In the genomic region with DNA sequence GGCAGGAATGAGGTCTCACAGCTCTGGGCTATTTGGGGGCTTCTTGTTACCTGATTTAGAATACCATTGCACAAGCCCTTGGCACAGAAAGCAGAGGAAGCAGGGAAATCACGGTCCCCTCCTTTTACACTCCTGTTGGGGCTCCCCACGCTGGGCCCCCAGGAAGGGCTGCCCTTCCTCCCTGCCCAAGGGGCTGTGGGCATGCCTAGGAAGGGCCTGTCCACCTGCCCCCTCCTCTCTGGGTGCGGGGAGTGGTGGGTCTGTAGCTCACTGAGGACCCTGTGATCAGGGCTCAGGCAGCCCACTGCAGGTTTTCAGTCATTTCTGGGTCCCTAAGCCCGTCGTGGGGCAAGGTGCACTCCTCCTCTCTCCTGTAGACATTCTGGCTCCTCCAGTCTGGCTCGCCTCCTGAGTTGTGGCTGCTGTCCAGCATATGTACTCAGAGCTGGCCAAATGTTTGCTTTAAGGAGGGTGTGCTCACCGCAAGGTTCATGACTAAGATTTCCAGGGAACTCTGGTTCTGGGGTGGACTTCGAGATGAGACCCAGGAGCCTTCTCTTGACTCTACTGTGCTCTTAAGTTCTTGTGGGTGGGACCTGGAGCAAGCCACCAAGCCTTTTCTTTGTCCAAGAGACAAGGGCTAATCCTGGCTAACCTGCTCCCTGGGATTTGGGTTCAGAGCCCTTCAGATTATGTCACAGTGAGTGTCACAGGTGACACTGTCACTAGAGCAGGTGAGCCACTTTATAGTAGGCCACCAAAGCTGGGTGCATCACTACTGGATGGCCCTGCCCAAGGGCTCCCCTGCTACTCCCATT, we compare ENCODE assay signal across 8 cellular contexts. TPM values are rescaled to one million over a fixed set of nuclear protein-coding genes. Genes with fewer than 3 reads are reported as not detected.
DNase-seq lines count a peak whose midpoint lies in the region; TF ChIP-seq lines count a peak whose summit lies in the region.

No MANE protein-coding gene starts in this region.

- peak overlapping the region; percentile 65 to 72 for H3K9ac ChIP-seq in colonic mucosa (ENCODE audit: low read depth in 2 of 2, low read length in 2 of 2)
- H3K9ac ChIP-seq in mucosa of rectum (ENCODE audit: low read depth in 1 of 2, low read length in 2 of 2), result peak overlapping the region in 1 of 2 donors; percentile 57

- no peaks in the 10 kb centered on the region for H3K36me3 ChIP-seq in colonic mucosa
- peaks cover 15 to 17% of the 10 kb centered on the region in 2 donors for H3K36me3 ChIP-seq in mucosa of rectum (ENCODE audit: control insufficient read depth in 2 of 2, insufficient read depth in 2 of 2, low read length in 2 of 2)

- H3K4me1 ChIP-seq in colonic mucosa, result peaks cover 16% of the 10 kb centered on the region
- peaks cover 24 to 33% of the 10 kb centered on the region in 2 donors for H3K4me1 ChIP-seq in mucosa of rectum (ENCODE audit: control insufficient read depth in 2 of 2, insufficient read depth in 2 of 2, low read length in 2 of 2)

- H3K27ac ChIP-seq in colonic mucosa (peak overlapping the region; percentile 66), mucosa of rectum (ENCODE audit: low read depth in 2 of 2, low read length in 2 of 2) (peak overlapping the region; percentile 82 to 88)

- intact Hi-C loops in colonic mucosa (cut with DNase I), result no loop called here

- H3K27me3 ChIP-seq in colonic mucosa (no peaks in the 10 kb centered on the region), mucosa of rectum (ENCODE audit: control insufficient read depth in 2 of 2, insufficient read depth in 2 of 2, low read length in 2 of 2) (no peaks in the 10 kb centered on the region)

- H3K9me3 ChIP-seq in colonic mucosa (no peaks in the 10 kb centered on the region), mucosa of rectum (ENCODE audit: control insufficient read depth in 2 of 2, low read length in 2 of 2) (no peaks in the 10 kb centered on the region)

- TF ChIP-seq CTCF in AG04449 (IDR thresholded peaks at IDR 0.05; ENCODE audit: insufficient read depth, low read length, missing control alignments) (no peak), LNCaP clone FGC (IDR thresholded peaks at IDR 0.05; ENCODE audit: control insufficient read depth, extremely low read depth, insufficient read depth) (no peak), colonic mucosa (IDR thresholded peaks at IDR 0.05) (no peak)

- DNase-seq in AG04449 (ENCODE audit: low read depth, low spot score) (peak; percentile 44), LNCaP clone FGC (ENCODE audit: low read depth) (peak; percentile 92), colonic mucosa (peak; percentile 88), middle frontal gyrus (ENCODE audit: extremely low spot score, low spot score) (no peak), NOMO-1 treated with dmso at 0.1 percent for 144 hours (lab: John Stamatoyannopoulos, UW; ENCODE audit: unreplicated experiment) (no peak), activated gamma-delta T cell (lab: John Stamatoyannopoulos, UW) (no peak), retina (no peak)

- H3K4me3 ChIP-seq in AG04449 (ENCODE audit: low read depth, low read length) (no peak overlapping the region), LNCaP clone FGC (ENCODE audit: low read depth, low read length) (peak overlapping the region; percentile 17), colonic mucosa (no peak overlapping the region), mucosa of rectum (ENCODE audit: low read length in 2 of 2) (peak overlapping the region in 1 of 2 donors; percentile 6)

- POLR2A ChIA-PET in AG04449 (lab: Yijun Ruan, JAX), result no interaction called here

- CTCF ChIA-PET in AG04449 (lab: Yijun Ruan, JAX), result no interaction called here

RNA-seq across cellular contexts. Expression of a gene that starts 56.0 kb away (rescaled TPM):
- total RNA-seq in colonic mucosa, result 10 to 100 TPM in 1 of 2 donors, under 1 TPM in 1; 0.22 to 18.8 TPM

Comparison
In these comparisons a context has a peak if more than half of its experiments do, and no peak if none do; other contexts are left out.
1. DNase-seq: peak in AG04449 (single experiment), LNCaP clone FGC (single experiment) and colonic mucosa (single experiment); none in middle frontal gyrus (single experiment), NOMO-1 treated with dmso at 0.1 percent for 144 hours (single experiment), activated gamma-delta T cell (single experiment) and retina (single experiment).